8 cellular contexts compared by ENCODE assay signal in genomic region chr5:59367791-59368394, GRCh38.
DNase-seq lines count a peak whose midpoint lies in the region; ATAC-seq and TF ChIP-seq lines count a peak whose summit lies in the region.

No MANE protein-coding gene starts in this region.

- peaks cover 27% of the 10 kb centered on the region for H3K27me3 Mint-ChIP-seq in activated T-helper 1 cell treated with anti-CD3 and anti-CD28 coated beads, Interleukin-12 subunit alpha, Interleukin-12 subunit beta, Interleukin-2, Interleukin-4 antibody, amounts not matched to agents 30 ng/mL and 10 ng/mL and 1 ng/mL, durations not matched to agents 14 hours and 24 hours and 36 hours (ENCODE audit: insufficient read depth)

- DNase-seq in activated T-helper 1 cell treated with Interleukin-2 at 50 U/mL for 16 hours (ENCODE audit: low read depth) (peak; percentile 3), Kasumi-1 (lab: John Stamatoyannopoulos, UW) (peak; percentile 68 to 72), SKM-1 treated with dmso at 0.1 percent for 144 hours (lab: John Stamatoyannopoulos, UW; ENCODE audit: unreplicated experiment) (peak; percentile 68), brain microvascular endothelial cell (peak; percentile 66), inferior parietal cortex (ENCODE audit: extremely low spot score) (peak; percentile 85)
- no peak for DNase-seq in activated T-helper 1 cell treated with anti-CD3 and anti-CD28 coated beads, Interleukin-12 subunit alpha, Interleukin-12 subunit beta, Interleukin-2, Interleukin-4 antibody, amounts not matched to agents 30 ng/mL and 10 ng/mL and 1 ng/mL, durations not matched to agents 14 hours and 24 hours and 36 hours (ENCODE audit: low spot score)
- DNase-seq in stimulated activated CD4-positive, alpha-beta T cell treated with anti-CD3 and anti-CD28 coated beads, Interleukin-12 subunit alpha, Interleukin-12 subunit beta, amount 100 ng/mL, for 48 hours (ENCODE audit: low read depth in 2 of 3, low spot score in 1 of 3) = peak in 2 of 3 donors; percentile 23 to 34

- no peak overlapping the region for H3K27ac Mint-ChIP-seq in activated T-helper 1 cell treated with anti-CD3 and anti-CD28 coated beads, Interleukin-12 subunit alpha, Interleukin-12 subunit beta, Interleukin-2, Interleukin-4 antibody, amounts not matched to agents 30 ng/mL and 10 ng/mL and 1 ng/mL, durations not matched to agents 14 hours and 24 hours and 36 hours

- H3K36me3 ChIP-seq in brain microvascular endothelial cell (replicated peaks) = no peaks in the 10 kb centered on the region

- no peaks in the 10 kb centered on the region for H3K9me3 Mint-ChIP-seq in activated T-helper 1 cell treated with anti-CD3 and anti-CD28 coated beads, Interleukin-12 subunit alpha, Interleukin-12 subunit beta, Interleukin-2, Interleukin-4 antibody, amounts not matched to agents 30 ng/mL and 10 ng/mL and 1 ng/mL, durations not matched to agents 14 hours and 24 hours and 36 hours

- no peak for ATAC-seq in GM21526 (IDR thresholded peaks at IDR 0.05; ENCODE audit: low FRiP score, unreplicated experiment)

- H3K27ac ChIP-seq in brain microvascular endothelial cell = no peak overlapping the region

- no peaks in the 10 kb centered on the region for H3K36me3 Mint-ChIP-seq in activated T-helper 1 cell treated with anti-CD3 and anti-CD28 coated beads, Interleukin-12 subunit alpha, Interleukin-12 subunit beta, Interleukin-2, Interleukin-4 antibody, amounts not matched to agents 30 ng/mL and 10 ng/mL and 1 ng/mL, durations not matched to agents 14 hours and 24 hours and 36 hours (ENCODE audit: low read depth)

- H3K4me1 Mint-ChIP-seq in activated T-helper 1 cell treated with anti-CD3 and anti-CD28 coated beads, Interleukin-12 subunit alpha, Interleukin-12 subunit beta, Interleukin-2, Interleukin-4 antibody, amounts not matched to agents 30 ng/mL and 10 ng/mL and 1 ng/mL, durations not matched to agents 14 hours and 24 hours and 36 hours (ENCODE audit: low read depth) = no peaks in the 10 kb centered on the region

- intact Hi-C loops in activated T-helper 1 cell treated with anti-CD3 and anti-CD28 coated beads, Interleukin-12 subunit alpha, Interleukin-12 subunit beta, Interleukin-2, Interleukin-4 antibody, amounts not matched to agents 30 ng/mL and 10 ng/mL and 1 ng/mL, durations not matched to agents 14 hours and 24 hours and 36 hours (cut with micrococcal nuclease) = loop anchor here (1.0 kb wide), 2 partner anchors 180 to 482 kb away; no protein-coding TSS in a partner anchor

- TF ChIP-seq CTCF in brain microvascular endothelial cell (IDR thresholded peaks at IDR 0.05; ENCODE audit: low read depth, low read length, missing control alignments) = peak; percentile 91

- H3K4me3 Mint-ChIP-seq in activated T-helper 1 cell treated with anti-CD3 and anti-CD28 coated beads, Interleukin-12 subunit alpha, Interleukin-12 subunit beta, Interleukin-2, Interleukin-4 antibody, amounts not matched to agents 30 ng/mL and 10 ng/mL and 1 ng/mL, durations not matched to agents 14 hours and 24 hours and 36 hours = no peak overlapping the region

- in situ Hi-C loops in brain microvascular endothelial cell (cut with HindIII; ENCODE audit: low pct_ligation_motif_present, low sequenced_read_pairs) = loop anchor here (25.0 kb wide), 1 partner anchor 181 kb away; no protein-coding TSS in a partner anchor

- H3K4me3 ChIP-seq in brain microvascular endothelial cell (ENCODE audit: low read depth, low read length) = no peak overlapping the region

- H3K27me3 ChIP-seq in brain microvascular endothelial cell (replicated peaks) = no peaks in the 10 kb centered on the region
